23 cellular contexts compared by ENCODE assay signal in the genomic region with DNA sequence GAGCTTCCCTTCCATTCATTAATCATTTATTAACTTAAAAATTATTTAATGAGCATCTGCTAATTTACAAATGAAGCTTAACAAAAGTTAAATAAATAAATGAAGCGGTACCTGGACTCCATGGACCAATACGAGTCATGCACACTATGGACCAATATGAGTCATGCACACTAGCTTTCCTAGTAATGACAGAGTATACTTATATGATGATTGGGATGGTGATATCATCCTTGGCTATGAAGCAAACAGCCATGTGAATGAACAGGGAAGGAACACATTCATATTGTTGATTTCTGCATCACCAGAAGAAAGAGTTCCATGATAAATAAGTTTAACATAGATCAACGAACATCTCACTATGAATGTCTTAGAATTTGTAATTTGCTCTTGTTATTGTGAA.
DNase-seq lines count a peak whose midpoint lies in the region; ATAC-seq, FAIRE-seq and TF ChIP-seq lines count a peak whose summit lies in the region.
"Had no signal": no experiment of that assay in that cellular context is flagged by ENCODE, and none has a peak within 500 bp of the region (broad histone marks: within the 10 kb centered on the region; RNA-seq: fewer than 3 reads in every experiment).

No MANE protein-coding gene starts in this region.

- H3K27me3 Mint-ChIP-seq in GM23338 (ENCODE audit: insufficient read depth, low read depth, poor library complexity), result peaks cover 1% of the 10 kb centered on the region
- H3K27me3 Mint-ChIP-seq: effector memory CD8-positive, alpha-beta T cell; memory B cell had no signal

- in situ Hi-C loops in K562 (cut with MboI), result no loop called here

- peaks cover 29% of the 10 kb centered on the region for H3K4me1 Mint-ChIP-seq in GM23338
- H3K4me1 Mint-ChIP-seq: activated naive CD4-positive, alpha-beta T cell treated with anti-CD3 and anti-CD28 coated beads, Interleukin-2, amount 50 U/mL, for 24 hours; memory B cell had no signal

- POLR2A ChIA-PET in K562 (lab: Yijun Ruan, JAX), result interaction anchor here (0.6 to 0.7 kb wide), 2 partner anchors 913 to 1213 kb away, joined by 3 read pairs; a partner anchor contains a TSS

- ATAC-seq in K562 (no peak), HG02759 (IDR thresholded peaks at IDR 0.05; ENCODE audit: unreplicated experiment) (no peak), GM23338 (no peak), left cardiac atrium (no peak)
- ATAC-seq: activated T-cell treated with anti-CD3 and anti-CD28 coated beads, Interleukin-2, amount 50 U/mL, for 72 hours; effector memory CD8-positive, alpha-beta T cell; upper lobe of right lung had no signal

- no TSS peak for BruUV-seq in K562 (replicated peaks; lab: Mats Ljungman, UMichigan)

- no peak overlapping the region for H2AFZ ChIP-seq in K562 (ENCODE audit: low read depth, low read length)
- no peak overlapping the region for H2AFZ ChIP-seq in GM23338

- H3K9me1 ChIP-seq in K562 (ENCODE audit: control insufficient read depth, insufficient read depth, low read length), result no peaks in the 10 kb centered on the region

- H4K20me1 ChIP-seq in K562 (replicated peaks; ENCODE audit: control insufficient read depth, insufficient read depth, low read length) (no peaks in the 10 kb centered on the region), GM23338 (replicated peaks; ENCODE audit: insufficient read depth) (no peaks in the 10 kb centered on the region)

- H3K27me3 ChIP-seq in K562 (ENCODE audit: control insufficient read depth in 2 of 2, insufficient read depth in 2 of 2, low read length in 2 of 2) (no peaks in the 10 kb centered on the region), GM23338 (ENCODE audit: insufficient read depth) (no peaks in the 10 kb centered on the region)
- H3K27me3 ChIP-seq: upper lobe of right lung had no signal

- H3K27ac Mint-ChIP-seq in GM23338, result no peak overlapping the region
- H3K27ac Mint-ChIP-seq: activated naive CD4-positive, alpha-beta T cell treated with anti-CD3 and anti-CD28 coated beads, Interleukin-2, amount 50 U/mL, for 24 hours; activated T-cell treated with anti-CD3 and anti-CD28 coated beads, Interleukin-2, amount 50 U/mL, for 72 hours; effector memory CD8-positive, alpha-beta T cell; memory B cell had no signal

- intact Hi-C loops in K562 (cut with micrococcal nuclease), result loop anchor here (5.0 to 10.0 kb wide), 2 partner anchors 77 to 260 kb away; no protein-coding TSS in a partner anchor
- intact Hi-C loops in left cardiac atrium (cut with DNase I), result no loop called here

- no peak overlapping the region for H3K4me3 Mint-ChIP-seq in GM23338
- H3K4me3 Mint-ChIP-seq: activated naive CD4-positive, alpha-beta T cell treated with anti-CD3 and anti-CD28 coated beads, Interleukin-2, amount 50 U/mL, for 24 hours; activated T-cell treated with anti-CD3 and anti-CD28 coated beads, Interleukin-2, amount 50 U/mL, for 72 hours; effector memory CD8-positive, alpha-beta T cell; memory B cell had no signal

- H3K36me3 ChIP-seq in K562 (ENCODE audit: control insufficient read depth, insufficient read depth, low read length) (no peaks in the 10 kb centered on the region), GM23338 (ENCODE audit: insufficient read depth) (no peaks in the 10 kb centered on the region)
- H3K36me3 ChIP-seq: upper lobe of right lung had no signal

- H3K4me1 ChIP-seq in K562 (replicated peaks in 1 of 2; ENCODE audit: control insufficient read depth in 2 of 2, insufficient read depth in 2 of 2, low read length in 2 of 2) (no peaks in the 10 kb centered on the region), GM23338 (ENCODE audit: insufficient read depth) (peaks cover 29% of the 10 kb centered on the region)
- H3K4me1 ChIP-seq: upper lobe of right lung had no signal

- H3F3A ChIP-seq in GM23338 (replicated peaks; ENCODE audit: low read depth), result no peaks in the 10 kb centered on the region

- H3K4me3 ChIP-seq in K562, result no peak overlapping the region
- H3K4me3 ChIP-seq in GM23338, result no peak overlapping the region
- H3K4me3 ChIP-seq: upper lobe of right lung had no signal

- H3K9ac ChIP-seq in K562 (ENCODE audit: insufficient read depth in 1 of 2, low read depth in 2 of 2, low read length in 2 of 2), result no peak overlapping the region

- TF ChIP-seq CTCF in K562 (IDR thresholded peaks at IDR 0.05 in 2 of 3, conservative IDR thresholded peaks at IDR 0.05 in 1 of 3; ENCODE audit: insufficient read depth in 2 of 3, low read depth in 1 of 3, low read length in 3 of 3) (no peak), GM23338 (conservative IDR thresholded peaks at IDR 0.05; ENCODE audit: low read depth in 2 of 2) (no peak)

- CTCF ChIA-PET in K562 (lab: Yijun Ruan, JAX; ENCODE audit: low intra/inter-chr PET ratio), result no interaction called here

- H3K27ac ChIP-seq in K562 (ENCODE audit: extremely low read depth, low read depth, low read length), result no peak overlapping the region
- no peak overlapping the region for H3K27ac ChIP-seq in GM23338 (ENCODE audit: low read depth)
- H3K27ac ChIP-seq: upper lobe of right lung had no signal

- WGBS in K562 (ENCODE audit: insufficient coverage, low coverage, missing lambda C conversion rate), result 0% methylated on average over 3 of the region's 3 CpGs

- TF ChIP-seq POLR2A in K562 (conservative IDR thresholded peaks at IDR 0.05), result no peak

- no peaks in the 10 kb centered on the region for H3K9me2 ChIP-seq in GM23338 (ENCODE audit: insufficient read depth)

- no peak for TF ChIP-seq EP300 in K562 (IDR thresholded peaks at IDR 0.05; ENCODE audit: low read length)

- DNase-seq in EL (peak; percentile 26), M059J (ENCODE audit: low read depth) (peak; percentile 18), K562 (ENCODE audit: extremely low read depth in 1 of 4, low spot score in 3 of 4) (no peak), iris pigment epithelial cell (ENCODE audit: low read depth) (peak; percentile 1), GM23338 (ENCODE audit: low spot score) (no peak), left cardiac atrium (no peak)
- DNase-seq in stimulated activated CD4-positive, alpha-beta T cell treated with anti-CD3 and anti-CD28 coated beads, Interleukin-1b, Interleukin-23, amount 100 ng/mL, for 48 hours, result no peak
- DNase-seq: activated CD4-positive, alpha-beta T cell treated with anti-CD3 and anti-CD28 coated beads for 1 hour; activated T-cell treated with anti-CD3 and anti-CD28 coated beads, Interleukin-2, amount 50 U/mL, for 72 hours; effector memory CD8-positive, alpha-beta T cell; foreskin melanocyte; KG1; NCI-H2081; NCI-H446 treated with DMSO at 0.1 percent for 48 hours; RPMI8226; stimulated activated CD4-positive, alpha-beta T cell treated with anti-CD3 and anti-CD28 coated beads, Interleukin-12 subunit alpha, Interleukin-12 subunit beta, amount 100 ng/mL, for 4 hours; T1000; upper lobe of right lung had no signal

- no peaks in the 10 kb centered on the region for H3K36me3 Mint-ChIP-seq in GM23338 (ENCODE audit: low read depth)
- H3K36me3 Mint-ChIP-seq: activated naive CD4-positive, alpha-beta T cell treated with anti-CD3 and anti-CD28 coated beads, Interleukin-2, amount 50 U/mL, for 24 hours; memory B cell had no signal

- no peak for TF ChIP-seq RAD21 in K562 (CRISPR knock-in tag; conservative IDR thresholded peaks at IDR 0.05 in 1 of 2, IDR thresholded peaks at IDR 0.05 in 1 of 2)

- H3K9me3 Mint-ChIP-seq in GM23338, result no peaks in the 10 kb centered on the region; the same call in 2 of the 3 replicates
- H3K9me3 Mint-ChIP-seq: activated naive CD4-positive, alpha-beta T cell treated with anti-CD3 and anti-CD28 coated beads, Interleukin-2, amount 50 U/mL, for 24 hours; activated T-cell treated with anti-CD3 and anti-CD28 coated beads, Interleukin-2, amount 50 U/mL, for 72 hours; memory B cell had no signal

- H3K79me2 ChIP-seq in K562 (ENCODE audit: control insufficient read depth, insufficient read depth, low read length) (no peaks in the 10 kb centered on the region), GM23338 (replicated peaks; ENCODE audit: insufficient read depth) (no peaks in the 10 kb centered on the region)

- H3K9me3 ChIP-seq in K562 (replicated peaks; ENCODE audit: control insufficient read depth, insufficient read depth, low read depth, low read length), result no peaks in the 10 kb centered on the region
- H3K9me3 ChIP-seq: upper lobe of right lung had no signal

- FAIRE-seq in K562 (lab: Jason Lieb, UNC), result no peak
- FAIRE-seq: GM18507, keratinocyte had no signal

- no peak overlapping the region for H3K4me2 ChIP-seq in K562 (ENCODE audit: insufficient read depth, low read length)
- H3K4me2 ChIP-seq in GM23338, result no peak overlapping the region

TF ChIP-seq in K562, 482 proteins besides CTCF, POLR2A, EP300 and RAD21 (continues in another document):
- TF ChIP-seq HNRNPL (IDR thresholded peaks at IDR 0.05; ENCODE audit: low read depth, low read length) (no peak), NR2C2 (CRISPR knock-in tag; IDR thresholded peaks at IDR 0.05) (no peak), NR2C2 (tag; IDR thresholded peaks at IDR 0.05) (no peak), FOSL1 (tag; conservative IDR thresholded peaks at IDR 0.05) (0 out of 2 replicates have a peak, but pooled peaks have one; percentile 5), TARDBP (IDR thresholded peaks at IDR 0.05) (no peak), DIDO1 (tag; IDR thresholded peaks at IDR 0.05; ENCODE audit: low read depth) (no peak)

TF ChIP-seq in GM23338, 12 proteins besides CTCF, POLR2A, EP300 and RAD21 (continues in another document):
- TF ChIP-seq ZNF114 (CRISPR knock-in tag; IDR thresholded peaks at IDR 0.05), result no peak
- no peak for TF ChIP-seq ZNF331 (CRISPR knock-in tag; IDR thresholded peaks at IDR 0.05; ENCODE audit: low read depth)
- TF ChIP-seq JUNB (IDR thresholded peaks at IDR 0.05; ENCODE audit: unreplicated experiment), result no peak
- TF ChIP-seq EZH2phosphoT487 (IDR thresholded peaks at IDR 0.05; ENCODE audit: unreplicated experiment), result no peak
- no peak for TF ChIP-seq EZH2 (IDR thresholded peaks at IDR 0.05; ENCODE audit: low read depth, unreplicated experiment)
- TF ChIP-seq NANOG (IDR thresholded peaks at IDR 0.05; ENCODE audit: borderline replicate concordance), result no peak
- TF ChIP-seq STAT1 (IDR thresholded peaks at IDR 0.05; ENCODE audit: unreplicated experiment), result no peak
- no peak for TF ChIP-seq CREB1 (CRISPR knock-in tag; IDR thresholded peaks at IDR 0.05; ENCODE audit: low read depth)

Comparison
In these comparisons a context has a peak if more than half of its experiments do, and no peak if none do; other contexts are left out.
1. DNase-seq: peak in EL (single experiment), M059J (single experiment) and iris pigment epithelial cell (single experiment); none in K562 (0 of 4), stimulated activated CD4-positive, alpha-beta T cell treated with anti-CD3 and anti-CD28 coated beads, Interleukin-1b, Interleukin-23, amount 100 ng/mL, for 48 hours (single experiment), GM23338 (single experiment) and left cardiac atrium (single experiment).